1 cellular context compared by ENCODE assay signal in genomic region chr18:12278765-12279682, GRCh38.
TF ChIP-seq lines count a peak whose summit lies in the region.

No MANE protein-coding gene starts in this region.

TF ChIP-seq in HepG2, 621 proteins besides CTCF, POLR2A, EP300 and RAD21 (continued from another document and continues in another):
- TF ChIP-seq ZNF609 (CRISPR knock-in tag; IDR thresholded peaks at IDR 0.05; ENCODE audit: borderline replicate concordance) (no peak), ZSCAN5A (CRISPR knock-in tag; IDR thresholded peaks at IDR 0.05; ENCODE audit: borderline replicate concordance) (no peak), MLXIP (CRISPR knock-in tag; IDR thresholded peaks at IDR 0.05; ENCODE audit: borderline replicate concordance) (no peak), ZMYM4 (CRISPR knock-in tag; IDR thresholded peaks at IDR 0.05) (no peak), REPIN1 (CRISPR knock-in tag; IDR thresholded peaks at IDR 0.05; ENCODE audit: borderline replicate concordance, low read depth) (no peak), RORA (CRISPR knock-in tag; IDR thresholded peaks at IDR 0.05) (no peak), ZNF317 (CRISPR knock-in tag; IDR thresholded peaks at IDR 0.05) (no peak), USF2 (IDR thresholded peaks at IDR 0.05; ENCODE audit: low read depth, low read length) (no peak), USF2 (CRISPR knock-in tag; IDR thresholded peaks at IDR 0.05; ENCODE audit: borderline replicate concordance) (peak; percentile 61; the same call in 1 of the 2 replicates), HHEX (CRISPR knock-in tag; IDR thresholded peaks at IDR 0.05) (no peak), ZNF775 (CRISPR knock-in tag; IDR thresholded peaks at IDR 0.05; ENCODE audit: borderline replicate concordance) (no peak), ZBTB49 (CRISPR knock-in tag; IDR thresholded peaks at IDR 0.05; ENCODE audit: borderline replicate concordance) (no peak), ZNF605 (CRISPR knock-in tag; IDR thresholded peaks at IDR 0.05) (peak; percentile 59; the same call in 1 of the 2 replicates), AHR (CRISPR knock-in tag; IDR thresholded peaks at IDR 0.05) (no peak), EHMT2 (IDR thresholded peaks at IDR 0.05; ENCODE audit: borderline replicate concordance, low read depth, low read length) (no peak), MTF1 (CRISPR knock-in tag; IDR thresholded peaks at IDR 0.05) (no peak), ZNF749 (CRISPR knock-in tag; IDR thresholded peaks at IDR 0.05; ENCODE audit: borderline replicate concordance) (no peak), FOXC1 (CRISPR knock-in tag; IDR thresholded peaks at IDR 0.05; ENCODE audit: borderline replicate concordance) (no peak), ZHX2 (IDR thresholded peaks at IDR 0.05; ENCODE audit: low read depth) (no peak), ZHX2 (CRISPR knock-in tag; IDR thresholded peaks at IDR 0.05; ENCODE audit: borderline replicate concordance) (no peak), ZSCAN22 (CRISPR knock-in tag; IDR thresholded peaks at IDR 0.05) (no peak), GZF1 (CRISPR knock-in tag; IDR thresholded peaks at IDR 0.05) (no peak), ZNF674 (CRISPR knock-in tag; IDR thresholded peaks at IDR 0.05; ENCODE audit: low read depth) (no peak), ZMAT3 (CRISPR knock-in tag; conservative IDR thresholded peaks at IDR 0.05) (no peak; the same call in 1 of the 2 replicates), HES4 (CRISPR knock-in tag; IDR thresholded peaks at IDR 0.05; ENCODE audit: borderline replicate concordance) (no peak), HMGXB3 (CRISPR knock-in tag; IDR thresholded peaks at IDR 0.05; ENCODE audit: borderline replicate concordance) (no peak), MLLT10 (CRISPR knock-in tag; IDR thresholded peaks at IDR 0.05) (no peak), MAFG (CRISPR knock-in tag; IDR thresholded peaks at IDR 0.05) (no peak), MAX (IDR thresholded peaks at IDR 0.05) (peak; percentile 70), CEBPG (CRISPR knock-in tag; IDR thresholded peaks at IDR 0.05) (peak; percentile 87), ATM (IDR thresholded peaks at IDR 0.05; ENCODE audit: borderline replicate concordance) (no peak)
